Comparison of ENCODE assay signal across 27 cellular contexts in genomic region chr5:151904921-151905320, GRCh38. TPM values are rescaled to one million over a fixed set of nuclear protein-coding genes. Genes with fewer than 3 reads are reported as not detected.
"Had no signal": no experiment of that assay in that cellular context is flagged by ENCODE, and none has a peak within 500 bp of the region (broad histone marks: within the 10 kb centered on the region; RNA-seq: fewer than 3 reads in every experiment).

No MANE protein-coding gene starts in this region.

- H3K9me3 ChIP-seq: colonic mucosa, esophagus squamous epithelium, heart right ventricle, neutrophil, pancreas, psoas muscle, right atrium auricular region, thyroid gland, upper lobe of right lung had no signal

- H3K9me3 Mint-ChIP-seq: activated naive CD8-positive, alpha-beta T cell treated with anti-CD3 and anti-CD28 coated beads for 36 hours; activated T-cell treated with anti-CD3 and anti-CD28 coated beads, Interleukin-2, amount 50 U/mL, for 24 hours; memory B cell; nephron had no signal

- H3K4me3 ChIP-seq: colonic mucosa, esophagus squamous epithelium, heart right ventricle, pancreas, psoas muscle, right atrium auricular region, thyroid gland, upper lobe of right lung had no signal

- H3K4me1 Mint-ChIP-seq: activated naive CD8-positive, alpha-beta T cell treated with anti-CD3 and anti-CD28 coated beads for 36 hours; memory B cell had no signal

- H3K27me3 Mint-ChIP-seq: activated naive CD8-positive, alpha-beta T cell treated with anti-CD3 and anti-CD28 coated beads for 36 hours had no signal

- H3K27ac Mint-ChIP-seq: activated naive CD8-positive, alpha-beta T cell treated with anti-CD3 and anti-CD28 coated beads for 36 hours; activated T-cell treated with anti-CD3 and anti-CD28 coated beads, Interleukin-2, amount 50 U/mL, for 24 hours; memory B cell had no signal

- H3K36me3 Mint-ChIP-seq: activated naive CD8-positive, alpha-beta T cell treated with anti-CD3 and anti-CD28 coated beads for 36 hours; brain; memory B cell had no signal

- H3K4me3 Mint-ChIP-seq: activated naive CD8-positive, alpha-beta T cell treated with anti-CD3 and anti-CD28 coated beads for 36 hours; activated T-cell treated with anti-CD3 and anti-CD28 coated beads, Interleukin-2, amount 50 U/mL, for 24 hours; memory B cell; nephron had no signal

- H3K36me3 ChIP-seq: colonic mucosa, esophagus squamous epithelium, heart right ventricle, neutrophil, pancreas, right atrium auricular region, thyroid gland, upper lobe of right lung had no signal

- DNase-seq: activated CD8-positive, alpha-beta memory T cell treated with anti-CD3 and anti-CD28 coated beads for 24 hours; activated CD8-positive, alpha-beta memory T cell treated with anti-CD3 and anti-CD28 coated beads, Interleukin-2, amount 50 U/mL, for 4 hours; activated naive CD4-positive, alpha-beta T cell treated with Interleukin-2 at 50 U/mL for 16 hours; activated naive CD8-positive, alpha-beta T cell treated with anti-CD3 and anti-CD28 coated beads for 36 hours; activated T-cell treated with anti-CD3 and anti-CD28 coated beads, Interleukin-2, amount 50 U/mL, for 24 hours; amniotic stem cell; central memory CD4-positive, alpha-beta T cell; colonic mucosa; esophagus squamous epithelium; heart right ventricle; left colon; pancreas; psoas muscle; stimulated activated CD4-positive, alpha-beta T cell treated with anti-CD3 and anti-CD28 coated beads, Interleukin-4, amount 100 ng/mL, for 24 hours; stimulated activated naive CD8-positive, alpha-beta T cell treated with anti-CD3 and anti-CD28 coated beads, Interleukin-15, Interleukin-2, amounts not matched to agents 100 U/mL and 50 U/mL, for 24 hours; substantia nigra; T-helper 1 cell; thyroid gland; upper lobe of right lung had no signal

- H3K27me3 ChIP-seq: colonic mucosa, esophagus squamous epithelium, heart right ventricle, pancreas, right atrium auricular region, thyroid gland, upper lobe of right lung had no signal

- H3K27ac ChIP-seq: colonic mucosa, esophagus squamous epithelium, heart right ventricle, neutrophil, pancreas, psoas muscle, right atrium auricular region, thyroid gland, upper lobe of right lung had no signal

- ATAC-seq: heart right ventricle; left colon; pancreas; psoas muscle; stimulated activated naive CD8-positive, alpha-beta T cell treated with anti-CD3 and anti-CD28 coated beads, Interleukin-15, Interleukin-2, amounts not matched to agents 100 U/mL and 50 U/mL, for 24 hours; upper lobe of right lung had no signal

- H3K4me1 ChIP-seq: colonic mucosa, esophagus squamous epithelium, pancreas, psoas muscle, thyroid gland had no signal

RNA-seq across cellular contexts. Expression of gene GLRA1, which starts 19.7 kb away (rescaled TPM):
- total RNA-seq: activated naive CD8-positive, alpha-beta T cell treated with anti-CD3 and anti-CD28 coated beads for 36 hours; colonic mucosa; esophagus squamous epithelium; fibroblast of villous mesenchyme; heart right ventricle; left colon; lower leg skin; psoas muscle; right atrium auricular region; thyroid gland; upper lobe of right lung had no signal
- polyA plus RNA-seq: heart right ventricle, keratinocyte, psoas muscle had no signal
